In genomic region chr10:53601260-53601875, GRCh38 we compare ENCODE assay signal across 8 cellular contexts.
DNase-seq lines count a peak whose midpoint lies in the region; ATAC-seq and TF ChIP-seq lines count a peak whose summit lies in the region.

No MANE protein-coding gene starts in this region.

- H3K9ac ChIP-seq in HUES6 (ENCODE audit: low read length): no peak overlapping the region

- H3K27me3 ChIP-seq in HUES6 (ENCODE audit: control insufficient read depth, insufficient read depth, low read length) (no peaks in the 10 kb centered on the region), RWPE2 (ENCODE audit: insufficient read depth, poor library complexity, severe bottlenecking) (no peaks in the 10 kb centered on the region)

- H3K9me3 Mint-ChIP-seq in CD14-positive monocyte: no peaks in the 10 kb centered on the region

- peaks cover 23% of the 10 kb centered on the region for H3K4me1 ChIP-seq in HUES6 (ENCODE audit: control insufficient read depth, insufficient read depth, low read length)
- peaks cover 16% of the 10 kb centered on the region for H3K4me1 ChIP-seq in RWPE2 (ENCODE audit: insufficient read depth, poor library complexity, severe bottlenecking)

- H3K4me1 Mint-ChIP-seq in CD14-positive monocyte: no peaks in the 10 kb centered on the region

- H3K9me3 ChIP-seq in HUES6 (ENCODE audit: control insufficient read depth, insufficient read depth, low read depth, low read length): 0 out of 2 replicates have a peak, but pooled peaks cover 3% of the 10 kb centered on the region
- H3K9me3 ChIP-seq in RWPE2 (ENCODE audit: severe bottlenecking): no peaks in the 10 kb centered on the region

- no peak for DNase-seq in CD14-positive monocyte (ENCODE audit: low spot score)
- DNase-seq in RWPE2 (ENCODE audit: low spot score): no peak
- peak; percentile 16 for DNase-seq in fibroblast of the conjunctiva (ENCODE audit: low read depth)
- peak; percentile 1 for DNase-seq in skeletal muscle cell (ENCODE audit: low read depth)
- DNase-seq in DMS79 treated with DMSO at 0.1 percent for 48 hours (lab: John Stamatoyannopoulos, UW): no peak

- no peak overlapping the region for H3K4me3 ChIP-seq in HUES6 (ENCODE audit: low read depth, low read length)
- no peak overlapping the region for H3K4me3 ChIP-seq in RWPE2 (ENCODE audit: severe bottlenecking)
- no peak overlapping the region for H3K4me3 ChIP-seq in skeletal muscle cell (ENCODE audit: low read depth, low read length)

- H3K27me3 Mint-ChIP-seq in CD14-positive monocyte (ENCODE audit: low read depth in 3 of 3): peaks cover 0 to 4% (median 2%) of the 10 kb centered on the region in 3 donors

- H3K27ac Mint-ChIP-seq in CD14-positive monocyte: no peak overlapping the region

- no peak overlapping the region for H3K4me3 Mint-ChIP-seq in CD14-positive monocyte

- ATAC-seq in GM18909 (IDR thresholded peaks at IDR 0.05; ENCODE audit: poor library complexity, unreplicated experiment) (peak; percentile 73), RWPE2 (ENCODE audit: low read depth) (no peak), esophagus mucosa (no peak)

- peak; percentile 86 for TF ChIP-seq CTCF in CD14-positive monocyte (IDR thresholded peaks at IDR 0.05)
- TF ChIP-seq CTCF in RWPE2 (IDR thresholded peaks at IDR 0.05; ENCODE audit: poor library complexity, severe bottlenecking): peak; percentile 93

- H3K27ac ChIP-seq in HUES6 (ENCODE audit: low read depth, low read length): peak overlapping the region; percentile 7; the same call in 1 of the 2 replicates
- H3K27ac ChIP-seq in RWPE2 (ENCODE audit: poor library complexity, severe bottlenecking): no peak overlapping the region

- intact Hi-C loops in CD14-positive monocyte (cut with micrococcal nuclease): no loop called here

- no peaks in the 10 kb centered on the region for H3K36me3 Mint-ChIP-seq in CD14-positive monocyte

- H3K36me3 ChIP-seq in HUES6 (ENCODE audit: control insufficient read depth, insufficient read depth, low read length): no peaks in the 10 kb centered on the region
- H3K36me3 ChIP-seq in RWPE2 (ENCODE audit: low read depth): no peaks in the 10 kb centered on the region

Comparison
In these comparisons a context has a peak if more than half of its experiments do, and no peak if none do; other contexts are left out.
1. DNase-seq: peak in fibroblast of the conjunctiva (single experiment) and skeletal muscle cell (single experiment); none in CD14-positive monocyte (single experiment), RWPE2 (single experiment) and DMS79 treated with DMSO at 0.1 percent for 48 hours (single experiment).